In genomic region chr11:96215094-96215782, GRCh38 we compare ENCODE assay signal across 8 cellular contexts.
DNase-seq lines count a peak whose midpoint lies in the region; ATAC-seq and TF ChIP-seq lines count a peak whose summit lies in the region.

No MANE protein-coding gene starts in this region.

- intact Hi-C loops in psoas muscle (cut with DNase I) = no loop called here

- peaks cover 78% of the 10 kb centered on the region for H3K79me2 ChIP-seq in SK-N-SH (ENCODE audit: insufficient read depth)

- peaks cover 39% of the 10 kb centered on the region for H3F3A ChIP-seq in SK-N-SH (replicated peaks; ENCODE audit: insufficient read depth)

- H3K4me2 ChIP-seq in SK-N-SH = peak overlapping the region; percentile 52

- H3K27me3 ChIP-seq in SK-N-SH (ENCODE audit: insufficient read depth) (no peaks in the 10 kb centered on the region), psoas muscle (ENCODE audit: insufficient read depth in 3 of 3, low read length in 2 of 3) (no peaks in the 10 kb centered on the region)

- H3K4me3 ChIP-seq in SK-N-SH (ENCODE audit: low read depth in 2 of 2, low read length in 1 of 2) (no peak overlapping the region), psoas muscle (no peak overlapping the region)

- no peaks in the 10 kb centered on the region for H3K36me3 ChIP-seq in SK-N-SH (replicated peaks in 1 of 2; ENCODE audit: control insufficient read depth in 1 of 2, insufficient read depth in 2 of 2, low read length in 1 of 2)
- no peaks in the 10 kb centered on the region for H3K36me3 ChIP-seq in psoas muscle (ENCODE audit: insufficient read depth in 1 of 2, low read depth in 1 of 2)

- H3K4me1 ChIP-seq in SK-N-SH (ENCODE audit: control insufficient read depth in 1 of 2, insufficient read depth in 2 of 2, low read depth in 1 of 2, low read length in 1 of 2) = peaks cover 3 to 63% of the 10 kb centered on the region in 2 experiments
- peaks cover 6% of the 10 kb centered on the region for H3K4me1 ChIP-seq in psoas muscle

- TF ChIP-seq RAD21 in SK-N-SH (IDR thresholded peaks at IDR 0.05; ENCODE audit: low read length) = no peak

- TF ChIP-seq CTCF in SK-N-SH (IDR thresholded peaks at IDR 0.05) (no peak), psoas muscle (IDR thresholded peaks at IDR 0.05) (no peak)

- CTCF ChIA-PET in SK-N-SH (lab: Yijun Ruan, JAX) = interaction anchor here (1.0 kb wide), 1 partner anchor 79 kb away, joined by 3 read pairs; no protein-coding TSS in a partner anchor

- DNase-seq in activated naive CD4-positive, alpha-beta T cell treated with Interleukin-2 at 50 U/mL for 16 hours = peak; percentile 12
- DNase-seq in activated naive CD4-positive, alpha-beta T cell treated with anti-CD3 and anti-CD28 coated beads, Interleukin-2, amount 50 U/mL, for 16 hours = no peak
- DNase-seq in SK-N-SH = no peak
- DNase-seq in epithelial cell of prostate (ENCODE audit: low read depth, low spot score) = no peak
- no peak for DNase-seq in psoas muscle
- DNase-seq in COR-L47 (lab: John Stamatoyannopoulos, UW) = no peak
- no peak for DNase-seq in NCI-H2196 (lab: John Stamatoyannopoulos, UW; ENCODE audit: unreplicated experiment)

- ATAC-seq in HG02970 (IDR thresholded peaks at IDR 0.05; ENCODE audit: low FRiP score, unreplicated experiment) (peak; percentile 70), psoas muscle (peak in 1 of 4 donors; percentile 27)

- no peak for TF ChIP-seq EP300 in SK-N-SH (IDR thresholded peaks at IDR 0.05; ENCODE audit: borderline replicate concordance in 1 of 2, low read depth in 1 of 2, low read length in 1 of 2)

- 47% methylated on average over 7 of the region's 7 CpGs for WGBS in SK-N-SH (ENCODE audit: low lambda C conversion rate)
- WGBS in psoas muscle, 3 donors = 32 to 35% (median 32%) methylated on average over 7 of the region's 7 CpGs

- H2AFZ ChIP-seq in SK-N-SH (ENCODE audit: low read depth) = no peak overlapping the region

- H3K9me2 ChIP-seq in SK-N-SH = no peaks in the 10 kb centered on the region

- POLR2A ChIA-PET in SK-N-SH (lab: Yijun Ruan, JAX) = no interaction called here

- no peaks in the 10 kb centered on the region for H4K20me1 ChIP-seq in SK-N-SH (ENCODE audit: insufficient read depth)

- H3K27ac ChIP-seq in SK-N-SH (ENCODE audit: low read depth in 2 of 2, low read length in 1 of 2) (peak overlapping the region; percentile 50 to 99), epithelial cell of prostate (peak overlapping the region; percentile 11), psoas muscle (peak overlapping the region; percentile 37)

- peak overlapping the region; percentile 28; the same call in 1 of the 2 replicates for H3K9ac ChIP-seq in SK-N-SH

- H3K9me3 ChIP-seq in SK-N-SH (no peaks in the 10 kb centered on the region), psoas muscle (no peaks in the 10 kb centered on the region)

TF ChIP-seq in SK-N-SH, 30 proteins besides CTCF, POLR2A, EP300 and RAD21:
- TF ChIP-seq FOSL2 (IDR thresholded peaks at IDR 0.05; ENCODE audit: borderline replicate concordance, low read depth) = peak; percentile 51; the same call in 1 of the 2 replicates
- TF ChIP-seq GATA2 (CRISPR knock-in tag; IDR thresholded peaks at IDR 0.05) = no peak
- TF ChIP-seq GABPA (IDR thresholded peaks at IDR 0.05; ENCODE audit: low read depth) = no peak
- no peak for TF ChIP-seq MEF2A (IDR thresholded peaks at IDR 0.05; ENCODE audit: borderline replicate concordance, low read depth)
- TF ChIP-seq JUND (IDR thresholded peaks at IDR 0.05) = peak; percentile 28; the same call in 1 of the 2 replicates

Comparison
In these comparisons a context has a peak if more than half of its experiments do, and no peak if none do; other contexts are left out.
1. H3K27ac ChIP-seq: peak in every context shown above with its lines; median percentile 74 in SK-N-SH; 37 in psoas muscle; 11 in epithelial cell of prostate.